1 cellular context compared by ENCODE assay signal in the genomic region with DNA sequence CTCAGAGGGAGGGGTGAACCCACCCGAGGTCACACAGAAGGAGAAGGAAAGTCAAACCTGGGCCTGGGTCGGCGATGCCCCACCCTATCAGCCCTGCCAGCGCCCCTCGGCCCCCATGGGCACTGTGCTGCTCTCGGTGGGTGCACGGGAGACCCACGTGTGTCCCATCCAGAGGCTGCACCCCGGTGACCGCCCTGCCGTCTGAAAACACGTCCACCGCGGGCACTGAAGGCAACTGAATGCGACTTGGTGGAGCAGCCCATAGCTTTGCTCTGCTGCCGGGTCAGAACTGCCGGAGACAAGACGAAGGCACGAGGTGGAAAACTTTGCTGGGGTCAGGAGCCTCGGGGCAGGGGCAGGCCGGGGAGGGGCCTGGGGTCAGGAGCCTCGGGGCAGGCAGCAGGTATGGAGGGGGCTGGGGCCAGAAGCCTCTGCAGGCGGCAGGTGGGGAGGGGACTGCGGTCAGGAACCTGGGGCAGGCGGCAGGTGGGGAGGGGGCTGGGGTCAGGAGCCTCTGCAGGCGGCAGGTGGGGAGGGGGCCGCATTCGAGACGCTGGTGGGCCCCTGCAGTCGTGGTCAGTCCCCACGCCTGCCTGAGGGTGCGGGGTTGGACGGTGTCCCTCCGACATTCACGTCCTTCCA.
TF ChIP-seq lines count a peak whose summit lies in the region.

No MANE protein-coding gene starts in this region.

TF ChIP-seq in WTC11, 78 proteins besides CTCF, POLR2A, EP300 and RAD21 (continued from another document):
- TF ChIP-seq, protein P1, sequence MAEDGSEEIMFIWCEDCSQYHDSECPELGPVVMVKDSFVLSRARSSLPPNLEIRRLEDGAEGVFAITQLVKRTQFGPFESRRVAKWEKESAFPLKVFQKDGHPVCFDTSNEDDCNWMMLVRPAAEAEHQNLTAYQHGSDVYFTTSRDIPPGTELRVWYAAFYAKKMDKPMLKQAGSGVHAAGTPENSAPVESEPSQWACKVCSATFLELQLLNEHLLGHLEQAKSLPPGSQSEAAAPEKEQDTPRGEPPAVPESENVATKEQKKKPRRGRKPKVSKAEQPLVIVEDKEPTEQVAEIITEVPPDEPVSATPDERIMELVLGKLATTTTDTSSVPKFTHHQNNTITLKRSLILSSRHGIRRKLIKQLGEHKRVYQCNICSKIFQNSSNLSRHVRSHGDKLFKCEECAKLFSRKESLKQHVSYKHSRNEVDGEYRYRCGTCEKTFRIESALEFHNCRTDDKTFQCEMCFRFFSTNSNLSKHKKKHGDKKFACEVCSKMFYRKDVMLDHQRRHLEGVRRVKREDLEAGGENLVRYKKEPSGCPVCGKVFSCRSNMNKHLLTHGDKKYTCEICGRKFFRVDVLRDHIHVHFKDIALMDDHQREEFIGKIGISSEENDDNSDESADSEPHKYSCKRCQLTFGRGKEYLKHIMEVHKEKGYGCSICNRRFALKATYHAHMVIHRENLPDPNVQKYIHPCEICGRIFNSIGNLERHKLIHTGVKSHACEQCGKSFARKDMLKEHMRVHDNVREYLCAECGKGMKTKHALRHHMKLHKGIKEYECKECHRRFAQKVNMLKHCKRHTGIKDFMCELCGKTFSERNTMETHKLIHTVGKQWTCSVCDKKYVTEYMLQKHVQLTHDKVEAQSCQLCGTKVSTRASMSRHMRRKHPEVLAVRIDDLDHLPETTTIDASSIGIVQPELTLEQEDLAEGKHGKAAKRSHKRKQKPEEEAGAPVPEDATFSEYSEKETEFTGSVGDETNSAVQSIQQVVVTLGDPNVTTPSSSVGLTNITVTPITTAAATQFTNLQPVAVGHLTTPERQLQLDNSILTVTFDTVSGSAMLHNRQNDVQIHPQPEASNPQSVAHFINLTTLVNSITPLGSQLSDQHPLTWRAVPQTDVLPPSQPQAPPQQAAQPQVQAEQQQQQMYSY (CRISPR knock-in tag; IDR thresholded peaks at IDR 0.05): no peak
- TF ChIP-seq ZNF138 (CRISPR knock-in tag; conservative IDR thresholded peaks at IDR 0.05): no peak
